20 cellular contexts compared by ENCODE assay signal in the genomic region with DNA sequence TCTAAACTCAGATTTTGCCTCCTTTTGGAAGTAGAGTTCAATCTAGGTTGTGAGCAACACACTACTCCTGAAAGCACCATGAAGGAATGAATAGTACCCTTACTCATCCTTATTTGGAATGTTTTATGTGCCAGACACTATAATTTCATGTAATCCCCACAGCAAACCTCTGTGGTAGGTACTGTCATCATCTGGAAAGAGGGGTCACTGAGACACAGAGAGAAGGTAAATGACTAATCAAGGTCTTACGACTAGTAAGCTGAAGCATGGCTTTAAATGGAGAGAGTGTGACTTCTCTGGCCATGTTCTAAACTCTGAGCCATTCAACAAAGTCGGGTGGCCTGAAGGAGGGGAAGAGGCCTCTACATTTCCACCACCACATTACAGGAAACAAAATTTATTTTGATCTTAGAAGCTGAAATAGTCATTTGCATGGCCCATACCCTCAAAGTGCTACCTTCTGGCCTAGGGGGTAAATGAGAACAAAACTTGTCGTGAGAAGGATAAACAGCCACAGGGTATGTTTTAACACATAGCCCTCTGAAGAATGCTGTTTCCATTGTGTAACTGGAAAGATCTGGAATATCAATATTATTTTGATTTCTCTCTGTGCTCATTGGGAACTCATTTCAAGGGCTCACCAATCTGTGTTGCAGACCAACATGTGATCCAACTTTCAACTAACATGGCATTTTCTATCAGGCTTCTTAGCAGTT.
DNase-seq lines count a peak whose midpoint lies in the region; ATAC-seq and TF ChIP-seq lines count a peak whose summit lies in the region.
"Had no signal": no experiment of that assay in that cellular context is flagged by ENCODE, and none has a peak within 500 bp of the region (broad histone marks: within the 10 kb centered on the region; RNA-seq: fewer than 3 reads in every experiment).

No MANE protein-coding gene starts in this region.

- H3K9ac ChIP-seq in muscle layer of colon (ENCODE audit: low read length), result no peak overlapping the region
- H3K9ac ChIP-seq in MM.1S (ENCODE audit: low read length), result no peak overlapping the region

- no peaks in the 10 kb centered on the region for H3K36me3 Mint-ChIP-seq in activated CD4-positive, alpha-beta T cell treated with anti-CD3 and anti-CD28 coated beads for 36 hours (ENCODE audit: low read depth)
- peaks cover 2% of the 10 kb centered on the region for H3K36me3 Mint-ChIP-seq in activated CD4-positive, alpha-beta T cell treated with anti-CD3 and anti-CD28 coated beads, Interleukin-2, amount 10 ng/mL, durations not matched to agents 24 days and 14 days (ENCODE audit: low read depth)
- H3K36me3 Mint-ChIP-seq in GM23338 (ENCODE audit: low read depth), result no peaks in the 10 kb centered on the region

- H3K27me3 Mint-ChIP-seq in activated CD4-positive, alpha-beta T cell treated with anti-CD3 and anti-CD28 coated beads for 36 hours, result peaks cover 3% of the 10 kb centered on the region
- no peaks in the 10 kb centered on the region for H3K27me3 Mint-ChIP-seq in activated CD4-positive, alpha-beta T cell treated with anti-CD3 and anti-CD28 coated beads, Interleukin-2, amount 10 ng/mL, durations not matched to agents 24 days and 14 days
- peaks cover 2% of the 10 kb centered on the region for H3K27me3 Mint-ChIP-seq in GM23338 (ENCODE audit: insufficient read depth, low read depth, poor library complexity)
- H3K27me3 Mint-ChIP-seq: progenitor cell of endocrine pancreas had no signal

- H3K4me3 Mint-ChIP-seq in activated CD4-positive, alpha-beta T cell treated with anti-CD3 and anti-CD28 coated beads for 36 hours, result no peak overlapping the region
- no peak overlapping the region for H3K4me3 Mint-ChIP-seq in activated CD4-positive, alpha-beta T cell treated with anti-CD3 and anti-CD28 coated beads, Interleukin-2, amount 10 ng/mL, durations not matched to agents 24 days and 14 days
- no peak overlapping the region for H3K4me3 Mint-ChIP-seq in GM23338
- H3K4me3 Mint-ChIP-seq: nephron had no signal

- H3K27ac Mint-ChIP-seq in activated CD4-positive, alpha-beta T cell treated with anti-CD3 and anti-CD28 coated beads for 36 hours, result peak overlapping the region; percentile 30
- H3K27ac Mint-ChIP-seq in activated CD4-positive, alpha-beta T cell treated with anti-CD3 and anti-CD28 coated beads, Interleukin-2, amount 10 ng/mL, durations not matched to agents 24 days and 14 days, result no peak overlapping the region
- H3K27ac Mint-ChIP-seq in GM23338, result no peak overlapping the region
- H3K27ac Mint-ChIP-seq: progenitor cell of endocrine pancreas had no signal

- DNase-seq in activated CD4-positive, alpha-beta T cell treated with anti-CD3 and anti-CD28 coated beads for 36 hours, result no peak
- DNase-seq in activated CD4-positive, alpha-beta T cell treated with anti-CD3 and anti-CD28 coated beads, Interleukin-2, amount 10 ng/mL, durations not matched to agents 24 days and 14 days, result no peak
- DNase-seq in GM23338 (ENCODE audit: low spot score) (no peak), MM.1S (no peak), NCI-H748 treated with DMSO at 0.1 percent for 48 hours (lab: John Stamatoyannopoulos, UW) (no peak)
- DNase-seq: 8988T; activated CD8-positive, alpha-beta memory T cell treated with anti-CD3 and anti-CD28 coated beads for 24 hours; activated effector memory CD4-positive, alpha-beta T cell treated with Interleukin-2 at 50 U/mL for 16 hours; BE2C; colonic mucosa; hypothalamus; kidney; NCI-H1930; tibial artery had no signal

- H3K27me3 ChIP-seq in GM23338 (ENCODE audit: insufficient read depth), result no peaks in the 10 kb centered on the region
- H3K27me3 ChIP-seq in muscle layer of colon (ENCODE audit: control insufficient read depth in 1 of 2, insufficient read depth in 2 of 2, low read length in 2 of 2), result no peaks in the 10 kb centered on the region
- no peaks in the 10 kb centered on the region for H3K27me3 ChIP-seq in MM.1S (replicated peaks; ENCODE audit: insufficient read depth, low read length)
- H3K27me3 ChIP-seq: BE2C, colonic mucosa, tibial artery had no signal

- H3K79me2 ChIP-seq in GM23338 (replicated peaks; ENCODE audit: insufficient read depth) (no peaks in the 10 kb centered on the region), MM.1S (ENCODE audit: low read length) (no peaks in the 10 kb centered on the region)

- intact Hi-C loops in activated CD4-positive, alpha-beta T cell treated with anti-CD3 and anti-CD28 coated beads for 36 hours (cut with DNase I, micrococcal nuclease), result loop anchor here in 1 of 2 experiments (5.0 kb wide), 1 partner anchor 1305 kb away; the partner anchor contains the start of gene NBEA
- intact Hi-C loops in activated CD4-positive, alpha-beta T cell treated with anti-CD3 and anti-CD28 coated beads, Interleukin-2, amount 10 ng/mL, durations not matched to agents 24 days and 14 days (cut with micrococcal nuclease), result no loop called here

- H3K9me3 ChIP-seq in muscle layer of colon (ENCODE audit: low read length), result no peaks in the 10 kb centered on the region
- no peaks in the 10 kb centered on the region for H3K9me3 ChIP-seq in MM.1S (replicated peaks; ENCODE audit: insufficient read depth, low read length)
- H3K9me3 ChIP-seq: BE2C, colonic mucosa, tibial artery had no signal

- H3K4me1 Mint-ChIP-seq in activated CD4-positive, alpha-beta T cell treated with anti-CD3 and anti-CD28 coated beads for 36 hours, result peaks cover 46% of the 10 kb centered on the region
- H3K4me1 Mint-ChIP-seq in activated CD4-positive, alpha-beta T cell treated with anti-CD3 and anti-CD28 coated beads, Interleukin-2, amount 10 ng/mL, durations not matched to agents 24 days and 14 days, result peaks cover 34% of the 10 kb centered on the region
- peaks cover 49% of the 10 kb centered on the region for H3K4me1 Mint-ChIP-seq in GM23338

- peaks cover 49% of the 10 kb centered on the region for H3K4me1 ChIP-seq in GM23338 (ENCODE audit: insufficient read depth)
- peaks cover 16% of the 10 kb centered on the region for H3K4me1 ChIP-seq in muscle layer of colon (ENCODE audit: insufficient read depth, low read length)
- no peaks in the 10 kb centered on the region for H3K4me1 ChIP-seq in MM.1S (ENCODE audit: low read length)
- H3K4me1 ChIP-seq: BE2C, colonic mucosa, tibial artery had no signal

- H3K4me3 ChIP-seq in GM23338, result no peak overlapping the region
- no peak overlapping the region for H3K4me3 ChIP-seq in muscle layer of colon (ENCODE audit: low read depth in 1 of 2, low read length in 2 of 2)
- H3K4me3 ChIP-seq in MM.1S (ENCODE audit: low read length), result no peak overlapping the region
- H3K4me3 ChIP-seq: colonic mucosa, tibial artery had no signal

- ATAC-seq in activated CD4-positive, alpha-beta T cell treated with anti-CD3 and anti-CD28 coated beads for 36 hours, result peak; percentile 11
- ATAC-seq in GM23338 (no peak), GM21529 (IDR thresholded peaks at IDR 0.05; ENCODE audit: unreplicated experiment) (no peak)
- ATAC-seq: Right ventricle myocardium inferior had no signal

- POLR2A ChIA-PET in activated CD4-positive, alpha-beta T cell treated with anti-CD3 and anti-CD28 coated beads for 36 hours (lab: Charles Lee), result no interaction called here

- H3K4me2 ChIP-seq in GM23338, result peak overlapping the region; percentile 55
- H3K4me2 ChIP-seq in MM.1S (ENCODE audit: low read depth, low read length), result no peak overlapping the region

- H2AFZ ChIP-seq in GM23338 (0 out of 2 replicates have a peak overlapping the region, but pooled peaks have one; percentile 2), MM.1S (ENCODE audit: low read length) (no peak overlapping the region)

- no peaks in the 10 kb centered on the region for H4K20me1 ChIP-seq in GM23338 (replicated peaks; ENCODE audit: insufficient read depth)
- H4K20me1 ChIP-seq in MM.1S (ENCODE audit: insufficient read depth, low read length), result no peaks in the 10 kb centered on the region

- 0 out of 2 replicates have a peak, but pooled peaks cover 3% of the 10 kb centered on the region for H3F3A ChIP-seq in GM23338 (replicated peaks; ENCODE audit: low read depth)
- no peaks in the 10 kb centered on the region for H3F3A ChIP-seq in MM.1S (ENCODE audit: insufficient read depth, low read length)

- H3K9me3 Mint-ChIP-seq in activated CD4-positive, alpha-beta T cell treated with anti-CD3 and anti-CD28 coated beads for 36 hours (ENCODE audit: low read depth), result no peaks in the 10 kb centered on the region
- peaks cover 30% of the 10 kb centered on the region for H3K9me3 Mint-ChIP-seq in activated CD4-positive, alpha-beta T cell treated with anti-CD3 and anti-CD28 coated beads, Interleukin-2, amount 10 ng/mL, durations not matched to agents 24 days and 14 days
- no peaks in the 10 kb centered on the region for H3K9me3 Mint-ChIP-seq in GM23338
- H3K9me3 Mint-ChIP-seq: nephron had no signal

- H3K9me2 ChIP-seq in GM23338 (ENCODE audit: insufficient read depth) (peaks cover 5% of the 10 kb centered on the region), MM.1S (replicated peaks; ENCODE audit: insufficient read depth, low read length) (no peaks in the 10 kb centered on the region)

- CTCF ChIA-PET in activated CD4-positive, alpha-beta T cell treated with anti-CD3 and anti-CD28 coated beads for 36 hours (lab: Charles Lee), result interaction anchor here (0.6 to 1.7 kb wide), 3 partner anchors 11 to 580 kb away, joined by 3 to 5 read pairs (median 5); no protein-coding TSS in a partner anchor

- no peak overlapping the region for H3K27ac ChIP-seq in GM23338 (ENCODE audit: low read depth)
- H3K27ac ChIP-seq in angular gyrus (ENCODE audit: low read depth, low read length), result peak overlapping the region; percentile 6
- peak overlapping the region; percentile 21 for H3K27ac ChIP-seq in muscle layer of colon (ENCODE audit: low read depth, low read length)
- H3K27ac ChIP-seq in MM.1S (ENCODE audit: low read length), result no peak overlapping the region
- H3K27ac ChIP-seq: colonic mucosa, tibial artery had no signal

- TF ChIP-seq CTCF in GM23338 (conservative IDR thresholded peaks at IDR 0.05; ENCODE audit: low read depth in 2 of 2) (no peak), MM.1S (IDR thresholded peaks at IDR 0.05; ENCODE audit: low read length) (no peak)

- no peaks in the 10 kb centered on the region for H3K36me3 ChIP-seq in GM23338 (ENCODE audit: insufficient read depth)
- H3K36me3 ChIP-seq in muscle layer of colon (ENCODE audit: insufficient read depth, low read length), result no peaks in the 10 kb centered on the region
- no peaks in the 10 kb centered on the region for H3K36me3 ChIP-seq in MM.1S (replicated peaks; ENCODE audit: insufficient read depth, low read length)
- H3K36me3 ChIP-seq: BE2C, colonic mucosa, tibial artery had no signal

TF ChIP-seq in GM23338, 12 proteins besides CTCF, POLR2A, EP300 and RAD21:
- TF ChIP-seq JUNB (IDR thresholded peaks at IDR 0.05; ENCODE audit: unreplicated experiment), result no peak
- no peak for TF ChIP-seq ZNF331 (CRISPR knock-in tag; IDR thresholded peaks at IDR 0.05; ENCODE audit: low read depth)

Comparison
In these comparisons a context has a peak if more than half of its experiments do, and no peak if none do; other contexts are left out.
1. H3K27ac ChIP-seq: peak in angular gyrus (single experiment) and muscle layer of colon (single experiment); none in GM23338 (single experiment) and MM.1S (single experiment).